In the genomic region with DNA sequence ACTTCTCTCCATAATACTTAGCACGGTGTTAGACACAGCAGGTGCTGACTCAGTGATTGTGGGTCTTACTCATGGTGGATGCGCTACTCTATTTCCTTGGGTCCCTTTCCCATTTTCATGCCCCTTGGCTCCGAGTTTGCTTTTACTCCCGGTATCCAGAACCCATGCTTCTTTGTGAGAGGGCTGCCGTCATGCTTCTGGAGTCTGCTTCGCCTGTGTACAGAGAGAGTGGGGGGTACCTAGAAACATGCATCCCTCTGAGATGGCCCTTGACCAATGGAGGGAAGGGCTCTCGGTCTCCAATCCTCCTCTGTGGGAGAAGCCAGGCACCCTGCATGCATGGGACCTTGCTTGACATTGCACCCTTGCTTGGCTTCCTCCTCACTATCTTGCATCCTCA, we compare ENCODE assay signal across 7 cellular contexts.
"Had no signal": no experiment of that assay in that cellular context is flagged by ENCODE, and none has a peak within 500 bp of the region (broad histone marks: within the 10 kb centered on the region; RNA-seq: fewer than 3 reads in every experiment).

No MANE protein-coding gene starts in this region.

- ATAC-seq: GM23338 had no signal

- H2AFZ ChIP-seq: GM23338 had no signal

- H3K4me2 ChIP-seq: GM23338 had no signal

- H3K4me3 ChIP-seq: GM23338 had no signal

- FAIRE-seq: H1, H54, HTR-8/SVneo had no signal

- H3K4me3 Mint-ChIP-seq: GM23338, H9, IgD-negative memory B cell had no signal

- DNase-seq: H9, HCEC 1CT had no signal

- H3K27ac Mint-ChIP-seq: GM23338, H9, IgD-negative memory B cell had no signal
